ENCODE assay signal across 8 cellular contexts in genomic region chr22:20418211-20418788, GRCh38. TPM values are rescaled to one million over a fixed set of nuclear protein-coding genes. Genes with fewer than 3 reads are reported as not detected.
A peak's percentile ranks its signal among the peaks of the same experiment; 100 is the strongest.
DNase-seq lines count a peak whose midpoint lies in the region; ATAC-seq and TF ChIP-seq lines count a peak whose summit lies in the region.

No MANE protein-coding gene starts in this region.

- no peaks in the 10 kb centered on the region for H3K4me1 Mint-ChIP-seq in activated naive CD8-positive, alpha-beta T cell treated with anti-CD3 and anti-CD28 coated beads, Interleukin-2, amount 50 U/mL, for 24 hours
- H3K4me1 Mint-ChIP-seq in type B pancreatic cell (ENCODE audit: unreplicated experiment) = peaks cover 4% of the 10 kb centered on the region

- ATAC-seq in activated naive CD8-positive, alpha-beta T cell treated with anti-CD3 and anti-CD28 coated beads, Interleukin-2, amount 50 U/mL, for 24 hours = peak; percentile 60
- ATAC-seq in HG02840 (IDR thresholded peaks at IDR 0.05; ENCODE audit: low FRiP score, unreplicated experiment) = no peak

- TF ChIP-seq CTCF in LNCaP clone FGC (IDR thresholded peaks at IDR 0.05; ENCODE audit: control insufficient read depth, extremely low read depth, insufficient read depth) = peak; percentile 75
- TF ChIP-seq CTCF in type B pancreatic cell (conservative IDR thresholded peaks at IDR 0.05) = peak; percentile 98

- H3K36me3 Mint-ChIP-seq in activated naive CD8-positive, alpha-beta T cell treated with anti-CD3 and anti-CD28 coated beads, Interleukin-2, amount 50 U/mL, for 24 hours (ENCODE audit: low read depth) = no peaks in the 10 kb centered on the region
- H3K36me3 Mint-ChIP-seq in type B pancreatic cell = no peaks in the 10 kb centered on the region

- no peak overlapping the region for H3K4me3 Mint-ChIP-seq in activated naive CD8-positive, alpha-beta T cell treated with anti-CD3 and anti-CD28 coated beads, Interleukin-2, amount 50 U/mL, for 24 hours
- H3K4me3 Mint-ChIP-seq in type B pancreatic cell = peak overlapping the region; percentile 78

- 0 out of 2 replicates have a peak overlapping the region, but pooled peaks have one; percentile 2 for H3K4me3 ChIP-seq in LNCaP clone FGC (ENCODE audit: low read depth, low read length)

- peak; percentile 88 for DNase-seq in Daoy (ENCODE audit: low read depth)
- peak; percentile 67 for DNase-seq in LNCaP clone FGC (ENCODE audit: low read depth)
- DNase-seq in SKM-1 treated with dmso at 0.1 percent for 144 hours (lab: John Stamatoyannopoulos, UW; ENCODE audit: unreplicated experiment) = peak; percentile 45
- peak; percentile 71 for DNase-seq in activated naive CD8-positive, alpha-beta T cell treated with anti-CD3 and anti-CD28 coated beads, Interleukin-2, amount 50 U/mL, for 24 hours
- peak; percentile 91 for DNase-seq in cardiac septum (ENCODE audit: low spot score)
- DNase-seq in pons (ENCODE audit: low spot score) = peak; percentile 66
- peak; percentile 85 for DNase-seq in type B pancreatic cell (ENCODE audit: extremely low spot score, unreplicated experiment)

- H3K9me3 Mint-ChIP-seq in activated naive CD8-positive, alpha-beta T cell treated with anti-CD3 and anti-CD28 coated beads, Interleukin-2, amount 50 U/mL, for 24 hours = no peaks in the 10 kb centered on the region
- H3K9me3 Mint-ChIP-seq in type B pancreatic cell = no peaks in the 10 kb centered on the region

- no peak overlapping the region for H3K27ac Mint-ChIP-seq in activated naive CD8-positive, alpha-beta T cell treated with anti-CD3 and anti-CD28 coated beads, Interleukin-2, amount 50 U/mL, for 24 hours
- H3K27ac Mint-ChIP-seq in type B pancreatic cell = no peak overlapping the region

- H3K27me3 Mint-ChIP-seq in activated naive CD8-positive, alpha-beta T cell treated with anti-CD3 and anti-CD28 coated beads, Interleukin-2, amount 50 U/mL, for 24 hours = peaks cover 2% of the 10 kb centered on the region
- H3K27me3 Mint-ChIP-seq in type B pancreatic cell = no peaks in the 10 kb centered on the region

- intact Hi-C loops in cardiac septum (cut with DNase I) = loop anchor here (1.0 to 5.0 kb wide), 3 partner anchors 38 to 279 kb away; no protein-coding TSS in a partner anchor

RNA-seq across cellular contexts. Expression of gene SCARF2, which starts 19.3 kb away (rescaled TPM):
- 9.3 and 9.5 TPM in 2 replicates for total RNA-seq in Daoy (2014; rRNA removed; shearing (Covaris generic))
- total RNA-seq in cardiac septum (5.2 TPM), type B pancreatic cell (ENCODE audit: low replicate concordance) (4.2 and 21.7 TPM in 2 replicates)

RNA-seq across cellular contexts. Expression of gene ZNF74, which starts 24.3 kb away (rescaled TPM):
- total RNA-seq in Daoy (2014; rRNA removed; shearing (Covaris generic)) = 6.3 and 10.4 TPM in 2 replicates
- total RNA-seq in cardiac septum (4.9 TPM), type B pancreatic cell (ENCODE audit: low replicate concordance) (24.6 and 39.5 TPM in 2 replicates)
